In the genomic region with DNA sequence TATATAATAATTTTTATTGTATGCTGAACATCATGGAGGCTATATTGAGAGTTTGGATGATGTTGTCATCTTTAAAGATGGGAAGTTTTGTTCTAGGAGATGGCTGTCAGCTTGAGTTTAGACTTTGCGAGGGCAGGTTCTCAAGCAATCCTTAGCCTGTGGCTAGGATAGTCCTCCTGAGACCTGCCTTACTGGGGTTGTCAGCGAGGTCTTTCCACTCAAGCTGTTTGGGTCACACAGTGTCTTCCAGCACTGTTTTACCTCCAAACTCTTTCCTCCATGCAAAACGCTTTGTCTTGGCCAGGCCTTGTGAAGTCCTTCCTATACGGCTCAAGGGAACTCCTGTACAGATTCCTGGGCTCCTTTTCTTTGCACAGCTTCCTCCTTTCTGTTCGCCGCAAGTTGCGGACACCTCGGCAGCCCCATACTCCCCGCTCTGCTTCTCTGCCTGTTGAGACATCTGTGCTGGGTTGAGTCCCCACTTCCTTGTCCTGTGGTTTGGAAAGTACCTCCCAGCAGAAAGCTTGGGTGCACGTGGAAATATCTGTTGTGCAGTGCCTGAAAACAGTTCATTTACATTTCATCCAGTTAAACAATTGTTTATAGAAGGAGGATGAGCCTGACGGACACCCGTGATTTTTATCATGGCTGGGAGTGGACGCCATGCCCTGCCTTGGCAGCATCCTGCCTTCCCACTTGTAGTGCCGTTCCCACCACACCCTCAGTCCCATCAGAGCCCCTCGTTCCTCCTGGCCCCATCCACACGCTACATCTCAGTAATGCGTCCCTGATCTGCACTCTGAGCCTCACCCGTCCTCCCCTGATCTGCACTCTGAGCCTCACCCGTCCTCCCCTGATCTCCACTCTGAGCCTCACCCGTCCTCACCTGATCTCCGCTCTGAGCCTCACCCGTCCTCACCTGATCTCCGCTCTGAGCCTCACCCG, we compare ENCODE assay signal across 8 cellular contexts. TPM values are rescaled to one million over a fixed set of nuclear protein-coding genes. Genes with fewer than 3 reads are reported as not detected.
DNase-seq lines count a peak whose midpoint lies in the region; ATAC-seq, FAIRE-seq and TF ChIP-seq lines count a peak whose summit lies in the region.

No MANE protein-coding gene starts in this region.

- TF ChIP-seq CTCF in activated CD8-positive, alpha-beta T cell treated with anti-CD3 and anti-CD28 coated beads for 36 hours (IDR thresholded peaks at IDR 0.05), result no peak
- TF ChIP-seq CTCF in kidney (IDR thresholded peaks at IDR 0.05; ENCODE audit: borderline replicate concordance, extremely low read depth, insufficient read depth), result no peak

- H3K9me3 Mint-ChIP-seq in activated CD8-positive, alpha-beta T cell treated with anti-CD3 and anti-CD28 coated beads for 36 hours, result peaks cover 9% of the 10 kb centered on the region
- peaks cover 20 to 23% of the 10 kb centered on the region in 2 donors for H3K9me3 Mint-ChIP-seq in stimulated activated naive CD8-positive, alpha-beta T cell treated with anti-CD3 and anti-CD28 coated beads, Interleukin-15, amount 100 ng/mL, for 72 hours

- intact Hi-C loops in activated CD8-positive, alpha-beta T cell treated with anti-CD3 and anti-CD28 coated beads for 36 hours (cut with micrococcal nuclease), result no loop called here
- intact Hi-C loops in kidney (cut with DNase I), result no loop called here

- no peaks in the 10 kb centered on the region for H3K4me1 ChIP-seq in kidney (ENCODE audit: control insufficient read depth in 1 of 2, insufficient read depth in 1 of 2, low read depth in 1 of 2, low read length in 2 of 2)

- FAIRE-seq in GM12891 (lab: Jason Lieb, UNC), result peak; percentile 94
- no peak for FAIRE-seq in kidney (lab: Jason Lieb, UNC)

- H3K36me3 ChIP-seq in kidney (ENCODE audit: control insufficient read depth in 1 of 2, insufficient read depth in 2 of 2, low read length in 2 of 2), result no peaks in the 10 kb centered on the region

- peak overlapping the region; percentile 60 for H3K27ac Mint-ChIP-seq in activated CD8-positive, alpha-beta T cell treated with anti-CD3 and anti-CD28 coated beads for 36 hours
- peak overlapping the region in 1 of 2 donors; percentile 83 for H3K27ac Mint-ChIP-seq in stimulated activated naive CD8-positive, alpha-beta T cell treated with anti-CD3 and anti-CD28 coated beads, Interleukin-15, amount 100 ng/mL, for 72 hours

- no peak overlapping the region for H3K4me3 ChIP-seq in kidney (ENCODE audit: low read length in 2 of 2)

- DNase-seq in GM12891 (ENCODE audit: insufficient read length, low spot score) (no peak), kidney (peak; percentile 64), epidermal melanocyte (ENCODE audit: insufficient read length, low spot score) (no peak), NCI-H524 (lab: John Stamatoyannopoulos, UW) (no peak)
- DNase-seq in activated CD8-positive, alpha-beta T cell treated with anti-CD3 and anti-CD28 coated beads for 36 hours, result peak; percentile 73
- peak; percentile 26 to 64 for DNase-seq in stimulated activated naive CD8-positive, alpha-beta T cell treated with anti-CD3 and anti-CD28 coated beads, Interleukin-15, amount 100 ng/mL, for 72 hours

- CTCF ChIA-PET in activated CD8-positive, alpha-beta T cell treated with anti-CD3 and anti-CD28 coated beads for 36 hours (lab: Charles Lee), result no interaction called here

- no peak overlapping the region for H3K9ac ChIP-seq in kidney (ENCODE audit: low read length in 2 of 2)

- peaks cover 31% of the 10 kb centered on the region for H3K4me1 Mint-ChIP-seq in activated CD8-positive, alpha-beta T cell treated with anti-CD3 and anti-CD28 coated beads for 36 hours (ENCODE audit: low read depth)
- peaks cover 54% of the 10 kb centered on the region for H3K4me1 Mint-ChIP-seq in stimulated activated naive CD8-positive, alpha-beta T cell treated with anti-CD3 and anti-CD28 coated beads, Interleukin-15, amount 100 ng/mL, for 72 hours

- H3K36me3 Mint-ChIP-seq in activated CD8-positive, alpha-beta T cell treated with anti-CD3 and anti-CD28 coated beads for 36 hours (ENCODE audit: low read depth), result peaks cover 4% of the 10 kb centered on the region

- H3K9me3 ChIP-seq in kidney (ENCODE audit: control insufficient read depth in 1 of 2, low read length in 2 of 2), result no peaks in the 10 kb centered on the region

- peak; percentile 75 for ATAC-seq in HG03460 (IDR thresholded peaks at IDR 0.05; ENCODE audit: unreplicated experiment)
- peak; percentile 93 for ATAC-seq in activated CD8-positive, alpha-beta T cell treated with anti-CD3 and anti-CD28 coated beads for 36 hours
- peak; percentile 98 for ATAC-seq in stimulated activated naive CD8-positive, alpha-beta T cell treated with anti-CD3 and anti-CD28 coated beads, Interleukin-15, amount 100 ng/mL, for 72 hours
- ATAC-seq in HG03520 (IDR thresholded peaks at IDR 0.05; ENCODE audit: unreplicated experiment), result no peak

- H3K27me3 Mint-ChIP-seq in activated CD8-positive, alpha-beta T cell treated with anti-CD3 and anti-CD28 coated beads for 36 hours, result peaks cover 2% of the 10 kb centered on the region
- peaks cover 15% of the 10 kb centered on the region for H3K27me3 Mint-ChIP-seq in stimulated activated naive CD8-positive, alpha-beta T cell treated with anti-CD3 and anti-CD28 coated beads, Interleukin-15, amount 100 ng/mL, for 72 hours

- peak overlapping the region; percentile 48 for H3K4me3 Mint-ChIP-seq in activated CD8-positive, alpha-beta T cell treated with anti-CD3 and anti-CD28 coated beads for 36 hours
- H3K4me3 Mint-ChIP-seq in stimulated activated naive CD8-positive, alpha-beta T cell treated with anti-CD3 and anti-CD28 coated beads, Interleukin-15, amount 100 ng/mL, for 72 hours, result peak overlapping the region; percentile 71 to 81

- no peak for TF ChIP-seq POLR2A in GM12891 (IDR thresholded peaks at IDR 0.05; ENCODE audit: low read depth, low read length)

- POLR2A ChIA-PET in activated CD8-positive, alpha-beta T cell treated with anti-CD3 and anti-CD28 coated beads for 36 hours (lab: Charles Lee), result interaction anchor here (0.9 to 1.4 kb wide), 6 partner anchors 10 to 65 kb away, joined by 3 to 5 read pairs (median 3); no protein-coding TSS in a partner anchor

- H3K27ac ChIP-seq in kidney (ENCODE audit: low read depth in 2 of 2, low read length in 2 of 2), result no peak overlapping the region

TF ChIP-seq in GM12891, 5 proteins besides CTCF, POLR2A, EP300 and RAD21:
- TF ChIP-seq POLR2AphosphoS5 (IDR thresholded peaks at IDR 0.05; ENCODE audit: low read depth, low read length) (no peak), SPI1 (IDR thresholded peaks at IDR 0.05; ENCODE audit: low read depth, low read length) (peak; percentile 78)

RNA-seq across cellular contexts. Expression of gene CBFA2T3, which starts 55.0 kb away (rescaled TPM):
- 15.1 TPM for polyA plus RNA-seq in GM12891 (2012; ENCODE audit: low read depth, missing spikeins)
- under 1 TPM; 0.14 to 0.34 TPM for total RNA-seq in activated CD8-positive, alpha-beta T cell treated with anti-CD3 and anti-CD28 coated beads for 36 hours
- 8.0 TPM for total RNA-seq in kidney
- 0.75 TPM for polyA plus RNA-seq in kidney (ENCODE audit: insufficient read depth, low read depth, low replicate concordance)

Comparison
In these comparisons a context has a peak if more than half of its experiments do, and no peak if none do; other contexts are left out.
1. DNase-seq: peak in activated CD8-positive, alpha-beta T cell treated with anti-CD3 and anti-CD28 coated beads for 36 hours (single experiment), kidney (single experiment) and stimulated activated naive CD8-positive, alpha-beta T cell treated with anti-CD3 and anti-CD28 coated beads, Interleukin-15, amount 100 ng/mL, for 72 hours (2 of 2); none in GM12891 (single experiment), epidermal melanocyte (single experiment) and NCI-H524 (0 of 2).